1 cellular context compared by ENCODE assay signal in genomic region chr14:20031058-20031457, GRCh38.
TF ChIP-seq lines count a peak whose summit lies in the region.

No MANE protein-coding gene starts in this region.

TF ChIP-seq in K562, 482 proteins besides CTCF, POLR2A, EP300 and RAD21:
- TF ChIP-seq PKNOX1 (IDR thresholded peaks at IDR 0.05): peak; percentile 86
- TF ChIP-seq USF2 (CRISPR knock-in tag; IDR thresholded peaks at IDR 0.05): peak; percentile 31; the same call in 1 of the 2 replicates
- no peak for TF ChIP-seq KAT7 (CRISPR knock-in tag; IDR thresholded peaks at IDR 0.05; ENCODE audit: borderline replicate concordance)
- TF ChIP-seq TFE3 (CRISPR knock-in tag; IDR thresholded peaks at IDR 0.05): peak; percentile 18; the same call in 1 of the 2 replicates
- TF ChIP-seq ZNF644 (tag; IDR thresholded peaks at IDR 0.05; ENCODE audit: low read depth): no peak
- TF ChIP-seq PBX2 (CRISPR knock-in tag; IDR thresholded peaks at IDR 0.05; ENCODE audit: low read depth): no peak
- peak; percentile 62 for TF ChIP-seq PBX2 (tag; conservative IDR thresholded peaks at IDR 0.05; ENCODE audit: low read depth)
- no peak for TF ChIP-seq FIP1L1 (IDR thresholded peaks at IDR 0.05; ENCODE audit: low read depth, low read length, poor library complexity, severe bottlenecking)
- peak; percentile 43 for TF ChIP-seq MEIS2 (IDR thresholded peaks at IDR 0.05; ENCODE audit: partially characterized antibody)
